In genomic region chr6:129607581-129608186, GRCh38 we compare ENCODE assay signal across 1 cellular context.
TF ChIP-seq lines count a peak whose summit lies in the region.

No MANE protein-coding gene starts in this region.

TF ChIP-seq in GM23338, 12 proteins besides CTCF, POLR2A, EP300 and RAD21 (continued from another document):
- TF ChIP-seq ZNF462 (CRISPR knock-in tag; IDR thresholded peaks at IDR 0.05) (no peak), EZH2phosphoT487 (IDR thresholded peaks at IDR 0.05; ENCODE audit: unreplicated experiment) (no peak), EZH2 (IDR thresholded peaks at IDR 0.05; ENCODE audit: low read depth, unreplicated experiment) (no peak), JUNB (IDR thresholded peaks at IDR 0.05; ENCODE audit: unreplicated experiment) (no peak), ZNF331 (CRISPR knock-in tag; IDR thresholded peaks at IDR 0.05; ENCODE audit: low read depth) (no peak), STAT1 (IDR thresholded peaks at IDR 0.05; ENCODE audit: unreplicated experiment) (no peak), REST (IDR thresholded peaks at IDR 0.05; ENCODE audit: unreplicated experiment) (no peak), ETS1 (IDR thresholded peaks at IDR 0.05) (no peak), CREB1 (CRISPR knock-in tag; IDR thresholded peaks at IDR 0.05; ENCODE audit: low read depth) (no peak), NANOG (IDR thresholded peaks at IDR 0.05; ENCODE audit: borderline replicate concordance) (no peak), POLR2AphosphoS5 (IDR thresholded peaks at IDR 0.05; ENCODE audit: low read depth) (no peak)
TF ChIP-seq in GM23338: peak in this region for 0.
